ENCODE assay signal across 18 cellular contexts in genomic region chr5:57598097-57598496, GRCh38.
DNase-seq lines count a peak whose midpoint lies in the region; ATAC-seq and TF ChIP-seq lines count a peak whose summit lies in the region.
"Had no signal": no experiment of that assay in that cellular context is flagged by ENCODE, and none has a peak within 500 bp of the region (broad histone marks: within the 10 kb centered on the region; RNA-seq: fewer than 3 reads in every experiment).

No MANE protein-coding gene starts in this region.

- no peaks in the 10 kb centered on the region for H3K4me1 ChIP-seq in IMR-90 (ENCODE audit: control insufficient read depth, insufficient read depth, low read length)
- peaks cover 12% of the 10 kb centered on the region for H3K4me1 ChIP-seq in neuron (ENCODE audit: insufficient read depth, low read length)
- peaks cover 0 to 7% (median 0%) of the 10 kb centered on the region in 4 donors for H3K4me1 ChIP-seq in tibial nerve
- no peaks in the 10 kb centered on the region for H3K4me1 ChIP-seq in Karpas-422 (ENCODE audit: low read length)
- H3K4me1 ChIP-seq: BLaER1 treated with 17β-estradiol and CSF1 and Interleukin-3, amounts not matched to agents 10 nM and 100 nM; Caco-2 had no signal

- POLR2A ChIA-PET in IMR-90 (lab: Charles Lee; ENCODE audit: unreplicated experiment): no interaction called here

- CTCF ChIA-PET in IMR-90 (lab: Yijun Ruan, JAX): no interaction called here

- no peaks in the 10 kb centered on the region for H3K36me3 ChIP-seq in IMR-90 (ENCODE audit: control insufficient read depth, insufficient read depth, low read length)
- no peaks in the 10 kb centered on the region for H3K36me3 ChIP-seq in neuron (ENCODE audit: insufficient read depth, low read length)
- no peaks in the 10 kb centered on the region for H3K36me3 ChIP-seq in tibial nerve
- no peaks in the 10 kb centered on the region for H3K36me3 ChIP-seq in Karpas-422 (ENCODE audit: insufficient read depth, low read length)
- H3K36me3 ChIP-seq: BLaER1 treated with 17β-estradiol and CSF1 and Interleukin-3, amounts not matched to agents 10 nM and 100 nM had no signal

- H3K27me3 ChIP-seq in IMR-90 (ENCODE audit: control insufficient read depth, insufficient read depth, low read length): no peaks in the 10 kb centered on the region
- H3K27me3 ChIP-seq in neuron (ENCODE audit: insufficient read depth, low read length): no peaks in the 10 kb centered on the region
- H3K27me3 ChIP-seq in tibial nerve: no peaks in the 10 kb centered on the region
- H3K27me3 ChIP-seq in Karpas-422 (ENCODE audit: low read length): no peaks in the 10 kb centered on the region
- H3K27me3 ChIP-seq: BLaER1 treated with 17β-estradiol and CSF1 and Interleukin-3, amounts not matched to agents 10 nM and 100 nM had no signal

- TF ChIP-seq POLR2A in IMR-90 (IDR thresholded peaks at IDR 0.05; ENCODE audit: low read depth, low read length) (no peak), tibial nerve (IDR thresholded peaks at IDR 0.05) (no peak)

- peak overlapping the region; percentile 29 for H2AFZ ChIP-seq in IMR-90 (replicated peaks; ENCODE audit: low read length, poor library complexity)
- H2AFZ ChIP-seq in neuron (ENCODE audit: low read depth, low read length): peak overlapping the region; percentile 39
- no peak overlapping the region for H2AFZ ChIP-seq in Karpas-422 (ENCODE audit: low read length)

- H2BK5ac ChIP-seq in IMR-90 (ENCODE audit: low read depth, low read length, poor library complexity, severe bottlenecking): no peak overlapping the region

- in situ Hi-C loops in IMR-90 (cut with MboI; ENCODE audit: low sequenced_read_pairs): no loop called here

- BruUV-seq in IMR-90 (replicated peaks; lab: Mats Ljungman, UMichigan): no TSS peak

- H3K79me1 ChIP-seq in IMR-90 (ENCODE audit: low read depth in 1 of 2, low read length in 2 of 2): no peaks in the 10 kb centered on the region

- ATAC-seq in IMR-90 (ENCODE audit: low read depth): no peak

- H3K27ac ChIP-seq in IMR-90 (ENCODE audit: insufficient read depth, low read length): no peak overlapping the region
- H3K27ac ChIP-seq in caudate nucleus (ENCODE audit: low read depth, low read length): peak overlapping the region; percentile 22
- H3K27ac ChIP-seq in tibial nerve: peak overlapping the region in 3 of 4 donors; percentile 58 to 87 (median 74)
- no peak overlapping the region for H3K27ac ChIP-seq in Karpas-422 (ENCODE audit: low read length)
- H3K27ac ChIP-seq: BLaER1 treated with 17β-estradiol and CSF1 and Interleukin-3, amounts not matched to agents 10 nM and 100 nM had no signal

- H2AK9ac ChIP-seq in IMR-90 (replicated peaks; ENCODE audit: low read depth, low read length, poor library complexity): peak overlapping the region; percentile 61

- peak overlapping the region; percentile 46; the same call in 1 of the 2 replicates for H3K14ac ChIP-seq in IMR-90 (replicated peaks; ENCODE audit: low read depth, low read length)

- H3K18ac ChIP-seq in IMR-90 (ENCODE audit: low read depth, low read length): peak overlapping the region; percentile 43; the same call in 1 of the 2 replicates

- H3K9me1 ChIP-seq in IMR-90 (ENCODE audit: insufficient read depth, low read length): no peaks in the 10 kb centered on the region

- TF ChIP-seq EP300 in tibial nerve (IDR thresholded peaks at IDR 0.05): no peak

- no peak for TF ChIP-seq RAD21 in IMR-90 (IDR thresholded peaks at IDR 0.05; ENCODE audit: low read length)

- H2BK120ac ChIP-seq in IMR-90 (ENCODE audit: low read depth, low read length): no peak overlapping the region; the same call in 1 of the 2 replicates

- dilution Hi-C loops in IMR-90 (cut with HindIII; ENCODE audit: low sequenced_read_pairs, unreplicated experiment): no loop called here

- H3K4me2 ChIP-seq in IMR-90 (ENCODE audit: low read depth, low read length) (no peak overlapping the region), Karpas-422 (ENCODE audit: low read depth, low read length, poor library complexity, severe bottlenecking) (no peak overlapping the region)
- H3K4me2 ChIP-seq: BLaER1 treated with 17β-estradiol and CSF1 and Interleukin-3, amounts not matched to agents 10 nM and 100 nM had no signal

- H3K9me3 ChIP-seq in IMR-90 (ENCODE audit: control insufficient read depth, insufficient read depth, low read length) (no peaks in the 10 kb centered on the region), neuron (ENCODE audit: low read length) (no peaks in the 10 kb centered on the region), tibial nerve (no peaks in the 10 kb centered on the region), Karpas-422 (ENCODE audit: low read length) (no peaks in the 10 kb centered on the region)
- H3K9me3 ChIP-seq: BLaER1 treated with 17β-estradiol and CSF1 and Interleukin-3, amounts not matched to agents 10 nM and 100 nM; Caco-2; SK-N-SH had no signal

- H3K4me3 ChIP-seq in IMR-90 (ENCODE audit: insufficient read depth, low read depth, low read length) (no peak overlapping the region), neuron (ENCODE audit: low read length) (no peak overlapping the region), tibial nerve (no peak overlapping the region), Karpas-422 (ENCODE audit: low read length) (no peak overlapping the region)
- H3K4me3 ChIP-seq: BLaER1 treated with 17β-estradiol and CSF1 and Interleukin-3, amounts not matched to agents 10 nM and 100 nM had no signal

- no peak overlapping the region; the same call in 1 of the 2 replicates for H3K4ac ChIP-seq in IMR-90 (ENCODE audit: low read depth, low read length)

- no peaks in the 10 kb centered on the region for H3K79me2 ChIP-seq in Karpas-422 (ENCODE audit: low read length)

- H3K9ac ChIP-seq in IMR-90 (ENCODE audit: low read depth, low read length): no peak overlapping the region
- no peak overlapping the region for H3K9ac ChIP-seq in Karpas-422 (ENCODE audit: low read length)
- H3K9ac ChIP-seq: BLaER1 treated with 17β-estradiol and CSF1 and Interleukin-3, amounts not matched to agents 10 nM and 100 nM; SK-N-SH had no signal

- H4K8ac ChIP-seq in IMR-90 (ENCODE audit: low read depth in 2 of 2, low read length in 2 of 2): peak overlapping the region in 1 of 2 experiments; percentile 60; a peak in 1 of 4 replicates

- H3K9me2 ChIP-seq in Karpas-422 (replicated peaks; ENCODE audit: insufficient read depth, low read length): no peaks in the 10 kb centered on the region
- H3K9me2 ChIP-seq: SK-N-SH had no signal

- no peak overlapping the region for H3K56ac ChIP-seq in IMR-90 (ENCODE audit: extremely low read depth, insufficient read depth, low read length)

- DNase-seq in IMR-90: no peak
- peak in 3 of 61 donors; percentile 3 to 15 (median 6) for DNase-seq in caudate nucleus (lab: John Stamatoyannopoulos, UW)
- no peak for DNase-seq in tibial nerve (ENCODE audit: low spot score in 2 of 2)
- no peak for DNase-seq in GM03348 (ENCODE audit: low spot score)
- no peak for DNase-seq in DMS153 (lab: John Stamatoyannopoulos, UW)
- DNase-seq in Karpas-422: no peak
- DNase-seq: Caco-2; CD4-positive, alpha-beta memory T cell; DMS 273 treated with DMSO at 0.1 percent for 48 hours; DND-41; NCI-H1694; NCI-H2081; NCI-H2171; NCI-H524 treated with DMSO at 0.1 percent for 48 hours; SIG-M5; SK-N-SH had no signal

- H2BK15ac ChIP-seq in IMR-90 (ENCODE audit: low read depth, low read length): no peak overlapping the region

- intact Hi-C loops in IMR-90 (cut with micrococcal nuclease): no loop called here

- H4K5ac ChIP-seq in IMR-90 (ENCODE audit: low read depth, low read length): peak overlapping the region; percentile 10; the same call in 1 of the 2 replicates

- H4K91ac ChIP-seq in IMR-90 (ENCODE audit: insufficient read depth, low read depth, low read length): no peak overlapping the region

- no peaks in the 10 kb centered on the region for H4K20me1 ChIP-seq in IMR-90 (ENCODE audit: insufficient read depth, low read length)
- no peaks in the 10 kb centered on the region; the same call in 1 of the 2 replicates for H4K20me1 ChIP-seq in Karpas-422 (ENCODE audit: insufficient read depth, low read depth, low read length)
- H4K20me1 ChIP-seq: BLaER1 treated with 17β-estradiol and CSF1 and Interleukin-3, amounts not matched to agents 10 nM and 100 nM had no signal

- no peak for TF ChIP-seq CTCF in IMR-90 (conservative IDR thresholded peaks at IDR 0.05; ENCODE audit: low read depth, low read length)
- no peak for TF ChIP-seq CTCF in tibial nerve (IDR thresholded peaks at IDR 0.05)

- WGBS in IMR-90 (ENCODE audit: extremely low coverage in 2 of 2, insufficient read length in 1 of 2), 2 experiments: 97% methylated on average over 6 of the region's 10 CpGs; no CpG with 5 or more reads in 1 of the 2 experiments
- WGBS in tibial nerve, 2 donors: 74 to 80% methylated on average over 10 of the region's 10 CpGs

- H2BK20ac ChIP-seq in IMR-90 (ENCODE audit: low read depth, low read length): no peak overlapping the region

- peak overlapping the region; percentile 36; the same call in 1 of the 2 replicates for H2AK5ac ChIP-seq in IMR-90 (ENCODE audit: low read depth, low read length)

- no peak overlapping the region for H3K23ac ChIP-seq in IMR-90 (ENCODE audit: low read depth, low read length)

TF ChIP-seq in IMR-90, 13 proteins besides CTCF, POLR2A, EP300 and RAD21:
- TF ChIP-seq CEBPB (IDR thresholded peaks at IDR 0.05; ENCODE audit: low read depth, low read length) (no peak), SMC3 (IDR thresholded peaks at IDR 0.05; ENCODE audit: low read depth, low read length) (no peak), MAFK (IDR thresholded peaks at IDR 0.05; ENCODE audit: low read depth, low read length) (no peak), NFE2L2 (IDR thresholded peaks at IDR 0.05; ENCODE audit: low read depth, low read length) (no peak), RCOR1 (IDR thresholded peaks at IDR 0.05; ENCODE audit: insufficient replicate concordance, low read length) (no peak), CHD1 (IDR thresholded peaks at IDR 0.05; ENCODE audit: low read depth, low read length) (no peak)

Comparison
In these comparisons a context has a peak if more than half of its experiments do, and no peak if none do; other contexts are left out.
1. H3K27ac ChIP-seq: peak in caudate nucleus (single experiment) and tibial nerve (3 of 4); none in IMR-90 (single experiment) and Karpas-422 (single experiment).